Comparison of ENCODE assay signal across 24 cellular contexts in genomic region chr3:116958291-116958690, GRCh38.
"Had no signal": no experiment of that assay in that cellular context is flagged by ENCODE, and none has a peak within 500 bp of the region (broad histone marks: within the 10 kb centered on the region; RNA-seq: fewer than 3 reads in every experiment).

No MANE protein-coding gene starts in this region.

- FAIRE-seq: islet of Langerhans, kidney had no signal

- H3K9me3 ChIP-seq: lower lobe of right lung, prostate gland, right lobe of liver, tibial nerve, uterus had no signal

- H3K4me2 ChIP-seq: smooth muscle cell had no signal

- DNase-seq: hypothalamus; immature natural killer cell; kidney; lower lobe of right lung; mammary epithelial cell; mesenchymal stem cell; naive thymus-derived CD8-positive, alpha-beta T cell; nucleus accumbens; posterior cingulate gyrus; retina; right lobe of liver; stimulated activated CD4-positive, alpha-beta T cell treated with anti-CD3 and anti-CD28 coated beads, Interleukin-1b, Interleukin-23, amount 100 ng/mL, for 48 hours; stimulated activated CD4-positive, alpha-beta T cell treated with anti-CD3 and anti-CD28 coated beads, Interleukin-2, amount 100 ng/mL, for 48 hours; stimulated activated CD4-positive, alpha-beta T cell treated with anti-CD3 and anti-CD28 coated beads, Interleukin-4, amount 100 ng/mL, for 4 hours; stimulated activated CD8-positive, alpha-beta memory T cell treated with anti-CD3 and anti-CD28 coated beads, Interleukin-4, amount 100 ng/mL, for 48 hours; stimulated activated naive CD4-positive, alpha-beta T cell treated with Interleukin-2 at 50 U/mL for 16 hours; stimulated activated naive CD8-positive, alpha-beta T cell treated with anti-CD3 and anti-CD28 coated beads, Interleukin-15, amount 100 ng/mL, for 72 hours; substantia nigra; uterus had no signal

- H3K27ac ChIP-seq: lower lobe of right lung, prostate gland, right lobe of liver, tibial nerve, uterus had no signal

- H3K36me3 ChIP-seq: lower lobe of right lung, prostate gland, right lobe of liver, tibial nerve, uterus had no signal

- ATAC-seq: naive thymus-derived CD8-positive, alpha-beta T cell; right lobe of liver; stimulated activated memory B cell treated with anti-CD40 and anti-IgM and Interleukin-4, amounts not matched to agents 10 μg/mL and 1 μg/mL and 100 μg/mL, for 72 hours; stimulated activated naive CD8-positive, alpha-beta T cell treated with anti-CD3 and anti-CD28 coated beads, Interleukin-15, amount 100 ng/mL, for 72 hours had no signal

- H3K4me1 ChIP-seq: lower lobe of right lung, prostate gland, right lobe of liver, tibial nerve, uterus had no signal

- H3K27me3 ChIP-seq: right lobe of liver, tibial nerve, uterus had no signal

- H3K4me3 ChIP-seq: lower lobe of right lung, prostate gland, right lobe of liver, smooth muscle cell, tibial nerve, uterus had no signal
